Comparison of ENCODE assay signal across 1 cellular context in the genomic region with DNA sequence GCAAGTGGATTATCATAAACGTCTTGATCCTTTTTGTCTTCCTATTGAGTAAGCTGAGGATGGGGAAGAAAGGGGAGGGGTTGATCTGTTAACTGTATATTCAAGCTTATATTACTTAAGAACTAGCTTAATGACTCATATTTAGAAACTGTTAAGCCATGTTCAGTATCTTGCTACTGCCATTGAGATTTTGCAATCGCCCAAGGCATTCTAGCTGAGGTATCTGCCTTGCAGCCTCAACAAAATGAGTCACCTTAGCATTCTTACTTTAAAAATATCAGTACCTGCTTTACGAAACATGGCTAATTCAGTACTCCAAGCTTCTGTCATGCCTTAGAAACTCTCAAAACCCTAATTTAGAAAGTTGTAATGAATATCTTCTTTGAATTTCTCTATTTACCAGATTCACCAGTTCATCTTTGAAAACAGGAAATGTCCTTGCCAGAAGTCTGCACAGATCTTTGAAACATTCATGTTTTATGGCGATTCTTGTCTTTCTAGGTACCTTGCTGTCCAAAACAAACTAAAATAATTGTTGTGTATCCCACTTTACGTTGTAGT.
TF ChIP-seq lines count a peak whose summit lies in the region.

No MANE protein-coding gene starts in this region.

TF ChIP-seq in GM12878, 131 proteins besides CTCF, POLR2A, EP300 and RAD21 (continued from another document):
- TF ChIP-seq SMARCA5 (IDR thresholded peaks at IDR 0.05) (no peak), MYC (IDR thresholded peaks at IDR 0.05; ENCODE audit: insufficient read depth, insufficient read length, insufficient replicate concordance, low read length, severe bottlenecking) (no peak), RBBP5 (conservative IDR thresholded peaks at IDR 0.05) (no peak), PAX8 (IDR thresholded peaks at IDR 0.05) (no peak), SIX5 (IDR thresholded peaks at IDR 0.05; ENCODE audit: low read depth, low read length, severe bottlenecking) (no peak), NR2F1 (conservative IDR thresholded peaks at IDR 0.05) (no peak), KAT2A (conservative IDR thresholded peaks at IDR 0.05; ENCODE audit: control insufficient read depth, low read depth, low read length) (no peak), RB1 (IDR thresholded peaks at IDR 0.05; ENCODE audit: borderline replicate concordance) (no peak), NRF1 (conservative IDR thresholded peaks at IDR 0.05; ENCODE audit: low read depth, low read length) (no peak), LARP7 (IDR thresholded peaks at IDR 0.05) (no peak), SREBF1 (IDR thresholded peaks at IDR 0.05; ENCODE audit: low read length) (no peak), YY1 (IDR thresholded peaks at IDR 0.05; ENCODE audit: low read depth, low read length) (no peak), TCF3 (IDR thresholded peaks at IDR 0.05; ENCODE audit: borderline replicate concordance, insufficient read depth, low read depth, low read length) (no peak), CREM (IDR thresholded peaks at IDR 0.05; ENCODE audit: low read depth) (peak; percentile 42; the same call in 1 of the 2 replicates), CHD4 (IDR thresholded peaks at IDR 0.05) (no peak), FOS (IDR thresholded peaks at IDR 0.05; ENCODE audit: borderline replicate concordance, extremely low read depth, insufficient read length) (no peak), STAT1 (conservative IDR thresholded peaks at IDR 0.05) (no peak), SMAD5 (IDR thresholded peaks at IDR 0.05; ENCODE audit: low read depth) (no peak), HDGF (IDR thresholded peaks at IDR 0.05) (no peak), TCF7 (IDR thresholded peaks at IDR 0.05; ENCODE audit: borderline replicate concordance) (peak; percentile 57; the same call in 1 of the 2 replicates), ZNF217 (IDR thresholded peaks at IDR 0.05) (no peak), IKZF2 (IDR thresholded peaks at IDR 0.05) (no peak), FOXM1 (IDR thresholded peaks at IDR 0.05; ENCODE audit: low read depth, low read length) (peak; percentile 24; the same call in 1 of the 2 replicates), NFXL1 (IDR thresholded peaks at IDR 0.05; ENCODE audit: borderline replicate concordance) (no peak), EGR1 (IDR thresholded peaks at IDR 0.05; ENCODE audit: borderline replicate concordance in 1 of 2, low read depth in 2 of 2, low read length in 2 of 2) (no peak), SMC3 (IDR thresholded peaks at IDR 0.05; ENCODE audit: borderline replicate concordance, low read length) (no peak), KDM1A (IDR thresholded peaks at IDR 0.05; ENCODE audit: borderline replicate concordance) (no peak), SRF (IDR thresholded peaks at IDR 0.05; ENCODE audit: low read depth in 2 of 2, low read length in 2 of 2) (no peak), FOXK2 (IDR thresholded peaks at IDR 0.05) (no peak), MTA2 (IDR thresholded peaks at IDR 0.05; ENCODE audit: low read depth) (no peak), KLF5 (IDR thresholded peaks at IDR 0.05; ENCODE audit: partially characterized antibody) (no peak), RUNX3 (IDR thresholded peaks at IDR 0.05; ENCODE audit: low read length) (peak; percentile 8; the same call in 1 of the 2 replicates), CEBPB (IDR thresholded peaks at IDR 0.05; ENCODE audit: borderline replicate concordance in 1 of 2, low read depth in 2 of 2, low read length in 2 of 2) (no peak), JUNB (IDR thresholded peaks at IDR 0.05) (peak; percentile 75)
- TF ChIP-seq, protein P1, sequence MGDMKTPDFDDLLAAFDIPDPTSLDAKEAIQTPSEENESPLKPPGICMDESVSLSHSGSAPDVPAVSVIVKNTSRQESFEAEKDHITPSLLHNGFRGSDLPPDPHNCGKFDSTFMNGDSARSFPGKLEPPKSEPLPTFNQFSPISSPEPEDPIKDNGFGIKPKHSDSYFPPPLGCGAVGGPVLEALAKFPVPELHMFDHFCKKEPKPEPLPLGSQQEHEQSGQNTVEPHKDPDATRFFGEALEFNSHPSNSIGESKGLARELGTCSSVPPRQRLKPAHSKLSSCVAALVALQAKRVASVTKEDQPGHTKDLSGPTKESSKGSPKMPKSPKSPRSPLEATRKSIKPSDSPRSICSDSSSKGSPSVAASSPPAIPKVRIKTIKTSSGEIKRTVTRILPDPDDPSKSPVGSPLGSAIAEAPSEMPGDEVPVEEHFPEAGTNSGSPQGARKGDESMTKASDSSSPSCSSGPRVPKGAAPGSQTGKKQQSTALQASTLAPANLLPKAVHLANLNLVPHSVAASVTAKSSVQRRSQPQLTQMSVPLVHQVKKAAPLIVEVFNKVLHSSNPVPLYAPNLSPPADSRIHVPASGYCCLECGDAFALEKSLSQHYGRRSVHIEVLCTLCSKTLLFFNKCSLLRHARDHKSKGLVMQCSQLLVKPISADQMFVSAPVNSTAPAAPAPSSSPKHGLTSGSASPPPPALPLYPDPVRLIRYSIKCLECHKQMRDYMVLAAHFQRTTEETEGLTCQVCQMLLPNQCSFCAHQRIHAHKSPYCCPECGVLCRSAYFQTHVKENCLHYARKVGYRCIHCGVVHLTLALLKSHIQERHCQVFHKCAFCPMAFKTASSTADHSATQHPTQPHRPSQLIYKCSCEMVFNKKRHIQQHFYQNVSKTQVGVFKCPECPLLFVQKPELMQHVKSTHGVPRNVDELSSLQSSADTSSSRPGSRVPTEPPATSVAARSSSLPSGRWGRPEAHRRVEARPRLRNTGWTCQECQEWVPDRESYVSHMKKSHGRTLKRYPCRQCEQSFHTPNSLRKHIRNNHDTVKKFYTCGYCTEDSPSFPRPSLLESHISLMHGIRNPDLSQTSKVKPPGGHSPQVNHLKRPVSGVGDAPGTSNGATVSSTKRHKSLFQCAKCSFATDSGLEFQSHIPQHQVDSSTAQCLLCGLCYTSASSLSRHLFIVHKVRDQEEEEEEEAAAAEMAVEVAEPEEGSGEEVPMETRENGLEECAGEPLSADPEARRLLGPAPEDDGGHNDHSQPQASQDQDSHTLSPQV (IDR thresholded peaks at IDR 0.05): no peak
- TF ChIP-seq, protein P2, sequence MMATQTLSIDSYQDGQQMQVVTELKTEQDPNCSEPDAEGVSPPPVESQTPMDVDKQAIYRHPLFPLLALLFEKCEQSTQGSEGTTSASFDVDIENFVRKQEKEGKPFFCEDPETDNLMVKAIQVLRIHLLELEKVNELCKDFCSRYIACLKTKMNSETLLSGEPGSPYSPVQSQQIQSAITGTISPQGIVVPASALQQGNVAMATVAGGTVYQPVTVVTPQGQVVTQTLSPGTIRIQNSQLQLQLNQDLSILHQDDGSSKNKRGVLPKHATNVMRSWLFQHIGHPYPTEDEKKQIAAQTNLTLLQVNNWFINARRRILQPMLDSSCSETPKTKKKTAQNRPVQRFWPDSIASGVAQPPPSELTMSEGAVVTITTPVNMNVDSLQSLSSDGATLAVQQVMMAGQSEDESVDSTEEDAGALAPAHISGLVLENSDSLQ (IDR thresholded peaks at IDR 0.05): no peak
- TF ChIP-seq, protein P3, sequence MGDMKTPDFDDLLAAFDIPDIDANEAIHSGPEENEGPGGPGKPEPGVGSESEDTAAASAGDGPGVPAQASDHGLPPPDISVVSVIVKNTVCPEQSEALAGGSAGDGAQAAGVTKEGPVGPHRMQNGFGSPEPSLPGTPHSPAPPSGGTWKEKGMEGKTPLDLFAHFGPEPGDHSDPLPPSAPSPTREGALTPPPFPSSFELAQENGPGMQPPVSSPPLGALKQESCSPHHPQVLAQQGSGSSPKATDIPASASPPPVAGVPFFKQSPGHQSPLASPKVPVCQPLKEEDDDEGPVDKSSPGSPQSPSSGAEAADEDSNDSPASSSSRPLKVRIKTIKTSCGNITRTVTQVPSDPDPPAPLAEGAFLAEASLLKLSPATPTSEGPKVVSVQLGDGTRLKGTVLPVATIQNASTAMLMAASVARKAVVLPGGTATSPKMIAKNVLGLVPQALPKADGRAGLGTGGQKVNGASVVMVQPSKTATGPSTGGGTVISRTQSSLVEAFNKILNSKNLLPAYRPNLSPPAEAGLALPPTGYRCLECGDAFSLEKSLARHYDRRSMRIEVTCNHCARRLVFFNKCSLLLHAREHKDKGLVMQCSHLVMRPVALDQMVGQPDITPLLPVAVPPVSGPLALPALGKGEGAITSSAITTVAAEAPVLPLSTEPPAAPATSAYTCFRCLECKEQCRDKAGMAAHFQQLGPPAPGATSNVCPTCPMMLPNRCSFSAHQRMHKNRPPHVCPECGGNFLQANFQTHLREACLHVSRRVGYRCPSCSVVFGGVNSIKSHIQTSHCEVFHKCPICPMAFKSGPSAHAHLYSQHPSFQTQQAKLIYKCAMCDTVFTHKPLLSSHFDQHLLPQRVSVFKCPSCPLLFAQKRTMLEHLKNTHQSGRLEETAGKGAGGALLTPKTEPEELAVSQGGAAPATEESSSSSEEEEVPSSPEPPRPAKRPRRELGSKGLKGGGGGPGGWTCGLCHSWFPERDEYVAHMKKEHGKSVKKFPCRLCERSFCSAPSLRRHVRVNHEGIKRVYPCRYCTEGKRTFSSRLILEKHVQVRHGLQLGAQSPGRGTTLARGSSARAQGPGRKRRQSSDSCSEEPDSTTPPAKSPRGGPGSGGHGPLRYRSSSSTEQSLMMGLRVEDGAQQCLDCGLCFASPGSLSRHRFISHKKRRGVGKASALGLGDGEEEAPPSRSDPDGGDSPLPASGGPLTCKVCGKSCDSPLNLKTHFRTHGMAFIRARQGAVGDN (IDR thresholded peaks at IDR 0.05): no peak
- TF ChIP-seq, protein P4, sequence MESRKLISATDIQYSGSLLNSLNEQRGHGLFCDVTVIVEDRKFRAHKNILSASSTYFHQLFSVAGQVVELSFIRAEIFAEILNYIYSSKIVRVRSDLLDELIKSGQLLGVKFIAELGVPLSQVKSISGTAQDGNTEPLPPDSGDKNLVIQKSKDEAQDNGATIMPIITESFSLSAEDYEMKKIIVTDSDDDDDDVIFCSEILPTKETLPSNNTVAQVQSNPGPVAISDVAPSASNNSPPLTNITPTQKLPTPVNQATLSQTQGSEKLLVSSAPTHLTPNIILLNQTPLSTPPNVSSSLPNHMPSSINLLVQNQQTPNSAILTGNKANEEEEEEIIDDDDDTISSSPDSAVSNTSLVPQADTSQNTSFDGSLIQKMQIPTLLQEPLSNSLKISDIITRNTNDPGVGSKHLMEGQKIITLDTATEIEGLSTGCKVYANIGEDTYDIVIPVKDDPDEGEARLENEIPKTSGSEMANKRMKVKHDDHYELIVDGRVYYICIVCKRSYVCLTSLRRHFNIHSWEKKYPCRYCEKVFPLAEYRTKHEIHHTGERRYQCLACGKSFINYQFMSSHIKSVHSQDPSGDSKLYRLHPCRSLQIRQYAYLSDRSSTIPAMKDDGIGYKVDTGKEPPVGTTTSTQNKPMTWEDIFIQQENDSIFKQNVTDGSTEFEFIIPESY (IDR thresholded peaks at IDR 0.05): no peak
- TF ChIP-seq, protein P5, sequence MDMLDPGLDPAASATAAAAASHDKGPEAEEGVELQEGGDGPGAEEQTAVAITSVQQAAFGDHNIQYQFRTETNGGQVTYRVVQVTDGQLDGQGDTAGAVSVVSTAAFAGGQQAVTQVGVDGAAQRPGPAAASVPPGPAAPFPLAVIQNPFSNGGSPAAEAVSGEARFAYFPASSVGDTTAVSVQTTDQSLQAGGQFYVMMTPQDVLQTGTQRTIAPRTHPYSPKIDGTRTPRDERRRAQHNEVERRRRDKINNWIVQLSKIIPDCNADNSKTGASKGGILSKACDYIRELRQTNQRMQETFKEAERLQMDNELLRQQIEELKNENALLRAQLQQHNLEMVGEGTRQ (IDR thresholded peaks at IDR 0.05; ENCODE audit: borderline replicate concordance, low read depth, low read length): no peak
- TF ChIP-seq, protein P6, sequence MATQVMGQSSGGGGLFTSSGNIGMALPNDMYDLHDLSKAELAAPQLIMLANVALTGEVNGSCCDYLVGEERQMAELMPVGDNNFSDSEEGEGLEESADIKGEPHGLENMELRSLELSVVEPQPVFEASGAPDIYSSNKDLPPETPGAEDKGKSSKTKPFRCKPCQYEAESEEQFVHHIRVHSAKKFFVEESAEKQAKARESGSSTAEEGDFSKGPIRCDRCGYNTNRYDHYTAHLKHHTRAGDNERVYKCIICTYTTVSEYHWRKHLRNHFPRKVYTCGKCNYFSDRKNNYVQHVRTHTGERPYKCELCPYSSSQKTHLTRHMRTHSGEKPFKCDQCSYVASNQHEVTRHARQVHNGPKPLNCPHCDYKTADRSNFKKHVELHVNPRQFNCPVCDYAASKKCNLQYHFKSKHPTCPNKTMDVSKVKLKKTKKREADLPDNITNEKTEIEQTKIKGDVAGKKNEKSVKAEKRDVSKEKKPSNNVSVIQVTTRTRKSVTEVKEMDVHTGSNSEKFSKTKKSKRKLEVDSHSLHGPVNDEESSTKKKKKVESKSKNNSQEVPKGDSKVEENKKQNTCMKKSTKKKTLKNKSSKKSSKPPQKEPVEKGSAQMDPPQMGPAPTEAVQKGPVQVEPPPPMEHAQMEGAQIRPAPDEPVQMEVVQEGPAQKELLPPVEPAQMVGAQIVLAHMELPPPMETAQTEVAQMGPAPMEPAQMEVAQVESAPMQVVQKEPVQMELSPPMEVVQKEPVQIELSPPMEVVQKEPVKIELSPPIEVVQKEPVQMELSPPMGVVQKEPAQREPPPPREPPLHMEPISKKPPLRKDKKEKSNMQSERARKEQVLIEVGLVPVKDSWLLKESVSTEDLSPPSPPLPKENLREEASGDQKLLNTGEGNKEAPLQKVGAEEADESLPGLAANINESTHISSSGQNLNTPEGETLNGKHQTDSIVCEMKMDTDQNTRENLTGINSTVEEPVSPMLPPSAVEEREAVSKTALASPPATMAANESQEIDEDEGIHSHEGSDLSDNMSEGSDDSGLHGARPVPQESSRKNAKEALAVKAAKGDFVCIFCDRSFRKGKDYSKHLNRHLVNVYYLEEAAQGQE (IDR thresholded peaks at IDR 0.05; ENCODE audit: low read depth, low read length): no peak
- TF ChIP-seq, protein P7, sequence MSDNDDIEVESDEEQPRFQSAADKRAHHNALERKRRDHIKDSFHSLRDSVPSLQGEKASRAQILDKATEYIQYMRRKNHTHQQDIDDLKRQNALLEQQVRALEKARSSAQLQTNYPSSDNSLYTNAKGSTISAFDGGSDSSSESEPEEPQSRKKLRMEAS (IDR thresholded peaks at IDR 0.05; ENCODE audit: low read depth, low read length): no peak
- TF ChIP-seq, protein P8, sequence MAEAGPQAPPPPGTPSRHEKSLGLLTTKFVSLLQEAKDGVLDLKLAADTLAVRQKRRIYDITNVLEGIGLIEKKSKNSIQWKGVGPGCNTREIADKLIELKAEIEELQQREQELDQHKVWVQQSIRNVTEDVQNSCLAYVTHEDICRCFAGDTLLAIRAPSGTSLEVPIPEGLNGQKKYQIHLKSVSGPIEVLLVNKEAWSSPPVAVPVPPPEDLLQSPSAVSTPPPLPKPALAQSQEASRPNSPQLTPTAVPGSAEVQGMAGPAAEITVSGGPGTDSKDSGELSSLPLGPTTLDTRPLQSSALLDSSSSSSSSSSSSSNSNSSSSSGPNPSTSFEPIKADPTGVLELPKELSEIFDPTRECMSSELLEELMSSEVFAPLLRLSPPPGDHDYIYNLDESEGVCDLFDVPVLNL (IDR thresholded peaks at IDR 0.05; ENCODE audit: low read depth, low read length): no peak
